8 cellular contexts compared by ENCODE assay signal in the genomic region with DNA sequence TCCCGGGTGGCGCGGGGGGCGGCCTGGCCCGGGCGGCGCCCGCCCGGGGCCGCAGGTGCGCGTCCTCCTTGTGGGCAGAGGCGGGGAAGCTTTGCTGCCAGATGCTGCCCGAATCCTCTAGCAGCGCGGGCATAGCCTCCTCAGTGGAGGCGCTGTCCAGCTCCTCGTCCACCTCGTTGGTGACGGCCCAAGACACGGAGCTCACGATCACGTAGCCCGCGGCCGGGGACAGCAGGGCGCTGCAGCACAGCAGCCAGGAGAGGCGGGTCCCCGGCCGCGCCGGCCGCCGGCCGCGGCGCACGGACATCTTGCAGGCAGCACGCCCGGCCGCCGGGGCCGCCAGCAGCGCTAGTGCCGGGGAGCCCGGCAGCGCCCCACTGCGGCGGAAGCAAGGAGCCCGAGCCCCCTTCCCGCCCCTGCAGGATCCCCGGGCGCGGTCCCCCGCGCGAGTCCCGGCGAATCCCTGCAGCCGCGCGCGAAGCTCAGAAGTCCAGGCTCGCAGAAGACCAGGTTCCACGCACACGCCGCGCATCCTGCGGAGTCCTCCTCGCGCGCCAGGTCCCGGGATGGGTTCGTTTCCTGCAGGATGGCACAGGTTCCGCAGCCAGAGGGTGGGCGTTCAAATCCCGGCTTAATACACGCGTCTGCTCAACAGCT. TPM values are rescaled to one million over a fixed set of nuclear protein-coding genes. Genes with fewer than 3 reads are reported as not detected.
DNase-seq lines count a peak whose midpoint lies in the region; ATAC-seq, FAIRE-seq and TF ChIP-seq lines count a peak whose summit lies in the region.

A gene with protein sequence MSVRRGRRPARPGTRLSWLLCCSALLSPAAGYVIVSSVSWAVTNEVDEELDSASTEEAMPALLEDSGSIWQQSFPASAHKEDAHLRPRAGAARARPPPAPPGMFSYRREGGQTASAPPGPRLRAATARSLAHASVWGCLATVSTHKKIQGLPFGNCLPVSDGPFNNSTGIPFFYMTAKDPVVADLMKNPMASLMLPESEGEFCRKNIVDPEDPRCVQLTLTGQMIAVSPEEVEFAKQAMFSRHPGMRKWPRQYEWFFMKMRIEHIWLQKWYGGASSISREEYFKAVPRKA (minus strand): TSS at position 353 of the 657 bp plus-strand sequence. CDS start 46 bp downstream, at position 307.

- peak; percentile 83 for TF ChIP-seq CTCF in progenitor cell of endocrine pancreas (IDR thresholded peaks at IDR 0.05; ENCODE audit: unreplicated experiment)

- H3K4me3 Mint-ChIP-seq in T-cell (peak within 1 kb of the TSS; percentile 55 to 75 (median 74)), progenitor cell of endocrine pancreas (ENCODE audit: low read depth) (peak within 1 kb of the TSS; percentile 70)

- DNase-seq in Ammon's horn (ENCODE audit: low spot score) (peak; percentile 69), T-cell (peak; percentile 9 to 65 (median 47)), anterior cingulate cortex (lab: John Stamatoyannopoulos, UW) (peak in 53 of 58 donors; percentile 12 to 83 (median 57)), left ventricle myocardium superior (peak; percentile 86), progenitor cell of endocrine pancreas (ENCODE audit: low spot score, unreplicated experiment) (peak; percentile 73), urothelium cell line (ENCODE audit: low spot score) (peak; percentile 90)

- no peaks in the 10 kb centered on the region for H3K9me3 Mint-ChIP-seq in T-cell
- no peaks in the 10 kb centered on the region for H3K9me3 Mint-ChIP-seq in progenitor cell of endocrine pancreas (ENCODE audit: low read depth)

- H3K4me1 Mint-ChIP-seq in T-cell, result peaks cover 4 to 14% (median 13%) of the 10 kb centered on the region in 3 donors
- no peaks in the 10 kb centered on the region for H3K4me1 Mint-ChIP-seq in progenitor cell of endocrine pancreas (ENCODE audit: low read depth)

- FAIRE-seq in urothelium cell line (lab: Jason Lieb, UNC), result no peak

- CTCF ChIA-PET in T-cell (lab: Charles Lee), result interaction anchor here (0.6 to 1.5 kb wide), 12 partner anchors 13 to 499 kb away, joined by 3 to 15 read pairs (median 6); no protein-coding TSS in a partner anchor

- peaks cover 32 to 68% of the 10 kb centered on the region in 2 donors for H3K27me3 Mint-ChIP-seq in T-cell
- peaks cover 68% of the 10 kb centered on the region for H3K27me3 Mint-ChIP-seq in progenitor cell of endocrine pancreas

- H3K27ac Mint-ChIP-seq in T-cell, result no peak within 1 kb of the TSS
- no peak within 1 kb of the TSS for H3K27ac Mint-ChIP-seq in progenitor cell of endocrine pancreas

- no peaks in the 10 kb centered on the region for H3K36me3 Mint-ChIP-seq in T-cell
- no peaks in the 10 kb centered on the region for H3K36me3 Mint-ChIP-seq in progenitor cell of endocrine pancreas (ENCODE audit: insufficient read depth)

- intact Hi-C loops in left ventricle myocardium superior (cut with micrococcal nuclease), result no loop called here

- peak; percentile 63 for ATAC-seq in HG02759 (IDR thresholded peaks at IDR 0.05; ENCODE audit: unreplicated experiment)
- ATAC-seq in T-cell (replicated peaks in 1 of 4), result peak; percentile 82 to 92 (median 90)
- ATAC-seq in left ventricle myocardium superior, result peak; percentile 98
- no peak for ATAC-seq in HG03175 (IDR thresholded peaks at IDR 0.05; ENCODE audit: unreplicated experiment)

- POLR2A ChIA-PET in T-cell (lab: Charles Lee), result interaction anchor here in 1 of 2 donors (0.6 kb wide), 1 partner anchor 27 kb away, joined by 3 read pairs; no protein-coding TSS in a partner anchor

RNA-seq across cellular contexts. Expression of the gene that starts here (rescaled TPM):
- total RNA-seq in T-cell (under 1 TPM in 1 of 5 donors, not detected in 4; 0.13 TPM), left ventricle myocardium superior (not detected), progenitor cell of endocrine pancreas (0.65 and 1.3 TPM in 2 replicates)

Comparison
In these comparisons a context has a peak if more than half of its experiments do, and no peak if none do; other contexts are left out.
1. Peak in DNase-seq and ATAC-seq in T-cell; RNA of the gene not detected or under 1 TPM.
2. Peak in DNase-seq and ATAC-seq in left ventricle myocardium superior; RNA of the gene not detected or under 1 TPM.